ENCODE assay signal across 1 cellular context in genomic region chr12:22624908-22625646, GRCh38.
TF ChIP-seq lines count a peak whose summit lies in the region.

ETNK1 (plus strand) TSS chr12:22625171; CDS start chr12:22625431, 260 bp downstream.

TF ChIP-seq in HepG2, 621 proteins besides CTCF, POLR2A, EP300 and RAD21 (continued from another document and continues in another):
- TF ChIP-seq REST (IDR thresholded peaks at IDR 0.05; ENCODE audit: borderline replicate concordance in 1 of 2, low read depth in 1 of 2, low read length in 2 of 2), result peak in 1 of 2 experiments; percentile 31; a peak in 1 of 4 replicates
- peak; percentile 72; the same call in 1 of the 2 replicates for TF ChIP-seq ESRRA (CRISPR knock-in tag; IDR thresholded peaks at IDR 0.05; ENCODE audit: low read depth)
- TF ChIP-seq MTERF4 (CRISPR knock-in tag; IDR thresholded peaks at IDR 0.05), result peak; percentile 90
- peak; percentile 87 for TF ChIP-seq PHF21A (CRISPR knock-in tag; IDR thresholded peaks at IDR 0.05)
- 0 out of 2 replicates have a peak, but pooled peaks have one; percentile 60 for TF ChIP-seq E2F1 (CRISPR knock-in tag; IDR thresholded peaks at IDR 0.05)
- peak; percentile 91 for TF ChIP-seq YEATS4 (CRISPR knock-in tag; IDR thresholded peaks at IDR 0.05; ENCODE audit: borderline replicate concordance)
- TF ChIP-seq ATF6 (CRISPR knock-in tag; conservative IDR thresholded peaks at IDR 0.05), result no peak
- TF ChIP-seq KDM5B (CRISPR knock-in tag; IDR thresholded peaks at IDR 0.05; ENCODE audit: borderline replicate concordance), result peak; percentile 98
- peak; percentile 94 for TF ChIP-seq MEIS1 (CRISPR knock-in tag; IDR thresholded peaks at IDR 0.05; ENCODE audit: borderline replicate concordance)
- peak; percentile 90 for TF ChIP-seq ZNF407 (CRISPR knock-in tag; IDR thresholded peaks at IDR 0.05; ENCODE audit: not compliant biosample characterization)
- TF ChIP-seq ZFP1 (CRISPR knock-in tag; IDR thresholded peaks at IDR 0.05), result peak; percentile 61; the same call in 1 of the 2 replicates
- TF ChIP-seq TFDP1 (CRISPR knock-in tag; IDR thresholded peaks at IDR 0.05; ENCODE audit: borderline replicate concordance), result peak; percentile 68; the same call in 1 of the 2 replicates
- TF ChIP-seq MAF1 (CRISPR knock-in tag; IDR thresholded peaks at IDR 0.05; ENCODE audit: borderline replicate concordance), result peak; percentile 84
- TF ChIP-seq ZBTB26 (CRISPR knock-in tag; IDR thresholded peaks at IDR 0.05; ENCODE audit: borderline replicate concordance), result no peak
- no peak for TF ChIP-seq SP1 (IDR thresholded peaks at IDR 0.05)
- TF ChIP-seq SP1 (CRISPR knock-in tag; IDR thresholded peaks at IDR 0.05), result peak; percentile 78
- TF ChIP-seq ZNF468 (CRISPR knock-in tag; IDR thresholded peaks at IDR 0.05), result 0 out of 2 replicates have a peak, but pooled peaks have one; percentile 46
- TF ChIP-seq TBL1XR1 (IDR thresholded peaks at IDR 0.05; ENCODE audit: borderline replicate concordance, low read length, partially characterized antibody), result peak; percentile 50
- TF ChIP-seq DMAP1 (CRISPR knock-in tag; IDR thresholded peaks at IDR 0.05), result peak; percentile 63; the same call in 1 of the 2 replicates
- no peak for TF ChIP-seq NFIB (CRISPR knock-in tag; IDR thresholded peaks at IDR 0.05; ENCODE audit: borderline replicate concordance)
- TF ChIP-seq MTF1 (CRISPR knock-in tag; IDR thresholded peaks at IDR 0.05), result peak; percentile 40; the same call in 1 of the 2 replicates
- no peak for TF ChIP-seq ZBTB44 (CRISPR knock-in tag; IDR thresholded peaks at IDR 0.05)
- TF ChIP-seq ZFY (CRISPR knock-in tag; IDR thresholded peaks at IDR 0.05), result peak; percentile 95
- TF ChIP-seq ZXDC (CRISPR knock-in tag; IDR thresholded peaks at IDR 0.05), result peak; percentile 48; the same call in 1 of the 2 replicates
- peak; percentile 86 for TF ChIP-seq MYC (CRISPR knock-in tag; IDR thresholded peaks at IDR 0.05; ENCODE audit: borderline replicate concordance)
- TF ChIP-seq YEATS2 (CRISPR knock-in tag; IDR thresholded peaks at IDR 0.05; ENCODE audit: borderline replicate concordance), result peak; percentile 37; the same call in 1 of the 2 replicates
- TF ChIP-seq MIXL1 (CRISPR knock-in tag; IDR thresholded peaks at IDR 0.05), result no peak
- TF ChIP-seq MXD4 (CRISPR knock-in tag; IDR thresholded peaks at IDR 0.05), result peak; percentile 74; the same call in 1 of the 2 replicates
